In the genomic region with DNA sequence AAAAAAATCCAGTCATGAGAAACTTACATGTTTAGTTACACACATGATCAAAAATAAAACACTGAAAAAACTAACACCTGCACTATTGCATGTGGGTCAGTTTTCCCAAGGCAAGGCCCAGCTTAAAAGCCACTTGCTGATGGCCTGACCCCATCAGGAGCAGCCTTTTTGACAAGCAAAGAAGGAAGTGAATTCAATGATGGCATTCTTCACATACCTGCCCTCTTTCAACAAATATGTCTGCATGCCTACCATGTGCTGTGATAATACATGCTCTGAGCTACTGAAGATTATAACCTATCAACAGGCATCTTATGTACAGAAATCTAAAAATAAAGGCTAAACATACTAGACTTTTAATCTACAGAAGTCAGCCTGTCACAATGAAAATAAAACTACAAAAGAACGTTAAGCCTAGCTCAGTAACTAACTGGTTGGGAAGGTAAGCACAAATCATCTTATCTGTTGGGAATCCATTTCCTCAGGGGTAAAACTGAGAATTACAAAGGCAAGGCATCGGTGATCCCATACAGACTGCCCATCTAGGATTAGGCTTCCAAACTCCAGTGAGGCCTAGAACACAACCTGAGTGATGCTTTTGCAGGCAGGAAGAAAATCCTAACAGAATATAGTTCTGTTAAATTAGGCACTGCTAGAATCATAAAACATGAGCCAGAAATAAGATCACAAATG, we compare ENCODE assay signal across 14 cellular contexts. TPM values are rescaled to one million over a fixed set of nuclear protein-coding genes. Genes with fewer than 3 reads are reported as not detected.
A peak's percentile ranks its signal among the peaks of the same experiment; 100 is the strongest.
DNase-seq lines count a peak whose midpoint lies in the region; ATAC-seq, FAIRE-seq and TF ChIP-seq lines count a peak whose summit lies in the region.
"Had no signal": no experiment of that assay in that cellular context is flagged by ENCODE, and none has a peak within 500 bp of the region (broad histone marks: within the 10 kb centered on the region; RNA-seq: fewer than 3 reads in every experiment).

No MANE protein-coding gene starts in this region.

- POLR2A ChIA-PET in K562 (lab: Yijun Ruan, JAX), result interaction anchor here (0.6 to 2.9 kb wide), 12 partner anchors 10 to 1731 kb away, joined by 3 to 14 read pairs (median 3); a partner anchor contains a TSS

- TF ChIP-seq EP300 in K562 (IDR thresholded peaks at IDR 0.05; ENCODE audit: low read length), result no peak

- peaks cover 16% of the 10 kb centered on the region; the same call in 2 of the 3 replicates for H3K36me3 ChIP-seq in K562 (ENCODE audit: control insufficient read depth, insufficient read depth, low read length)
- no peaks in the 10 kb centered on the region for H3K36me3 ChIP-seq in smooth muscle cell (ENCODE audit: low read depth)
- H3K36me3 ChIP-seq: uterus had no signal

- H3K4me2 ChIP-seq in K562 (ENCODE audit: insufficient read depth, low read length), result peak overlapping the region; percentile 65
- no peak overlapping the region for H3K4me2 ChIP-seq in smooth muscle cell

- TF ChIP-seq POLR2A in H54 (IDR thresholded peaks at IDR 0.05; ENCODE audit: low read depth, low read length) (no peak), K562 (conservative IDR thresholded peaks at IDR 0.05) (no peak)

- H3K27me3 ChIP-seq in K562 (ENCODE audit: control insufficient read depth in 2 of 2, insufficient read depth in 2 of 2, low read length in 2 of 2) (no peaks in the 10 kb centered on the region), layer of hippocampus (ENCODE audit: control insufficient read depth, insufficient read depth, low read length) (no peaks in the 10 kb centered on the region), smooth muscle cell (ENCODE audit: low read depth) (no peaks in the 10 kb centered on the region)
- H3K27me3 ChIP-seq: uterus had no signal

- no peaks in the 10 kb centered on the region for H3F3A ChIP-seq in smooth muscle cell (ENCODE audit: low read depth)

- FAIRE-seq in H54 (lab: Jason Lieb, UNC), result peak; percentile 57
- no peak for FAIRE-seq in K562 (lab: Jason Lieb, UNC)
- FAIRE-seq: islet of Langerhans had no signal

- H4K20me1 ChIP-seq in K562 (replicated peaks; ENCODE audit: control insufficient read depth, insufficient read depth, low read length), result no peaks in the 10 kb centered on the region
- H4K20me1 ChIP-seq in smooth muscle cell (ENCODE audit: low read depth), result no peaks in the 10 kb centered on the region

- H3K4me1 ChIP-seq in K562 (replicated peaks in 1 of 2; ENCODE audit: control insufficient read depth in 2 of 2, insufficient read depth in 2 of 2, low read length in 2 of 2) (peaks cover 19 to 59% of the 10 kb centered on the region in 2 experiments), smooth muscle cell (ENCODE audit: low read depth) (peaks cover 10% of the 10 kb centered on the region)
- H3K4me1 ChIP-seq: uterus had no signal

- in situ Hi-C loops in K562 (cut with MboI), result no loop called here

- 14% methylated on average over 2 of the region's 2 CpGs for WGBS in K562 (ENCODE audit: insufficient coverage, low coverage, missing lambda C conversion rate)
- 20% methylated on average over 2 of the region's 2 CpGs for WGBS in smooth muscle cell (ENCODE audit: low lambda C conversion rate)

- TF ChIP-seq RAD21 in K562 (CRISPR knock-in tag; conservative IDR thresholded peaks at IDR 0.05 in 1 of 2, IDR thresholded peaks at IDR 0.05 in 1 of 2), result no peak

- TF ChIP-seq CTCF in K562 (IDR thresholded peaks at IDR 0.05 in 2 of 3, conservative IDR thresholded peaks at IDR 0.05 in 1 of 3; ENCODE audit: insufficient read depth in 2 of 3, low read depth in 1 of 3, low read length in 3 of 3) (no peak), smooth muscle cell (IDR thresholded peaks at IDR 0.05; ENCODE audit: borderline replicate concordance, insufficient read depth, poor library complexity, severe bottlenecking) (no peak)

- DNase-seq in H54 (ENCODE audit: insufficient read length, low spot score) (no peak), K562 (ENCODE audit: extremely low read depth in 1 of 4, low spot score in 3 of 4) (no peak), smooth muscle cell (lab: John Stamatoyannopoulos, UW; ENCODE audit: unreplicated experiment) (no peak), AML-193 (lab: John Stamatoyannopoulos, UW) (no peak), dedifferentiated amniotic fluid mesenchymal stem cell (ENCODE audit: extremely low spot score) (no peak)
- DNase-seq: activated naive CD8-positive, alpha-beta T cell treated with anti-CD3 and anti-CD28 coated beads for 36 hours; activated T-cell treated with anti-CD3 and anti-CD28 coated beads for 4 hours; foreskin fibroblast; nephron progenitor cell; uterus had no signal

- ATAC-seq in K562 (no peak; the same call in 2 of the 3 replicates), HG03439 (IDR thresholded peaks at IDR 0.05; ENCODE audit: unreplicated experiment) (no peak), HG02642 (IDR thresholded peaks at IDR 0.05; ENCODE audit: poor library complexity, unreplicated experiment) (no peak)

- no TSS peak for BruUV-seq in K562 (replicated peaks; lab: Mats Ljungman, UMichigan)

- H3K9me3 ChIP-seq in K562 (replicated peaks; ENCODE audit: control insufficient read depth, insufficient read depth, low read depth, low read length) (peaks cover 2% of the 10 kb centered on the region; the same call in 1 of the 2 replicates), smooth muscle cell (replicated peaks; ENCODE audit: low read depth) (no peaks in the 10 kb centered on the region)
- H3K9me3 ChIP-seq: uterus had no signal

- no peaks in the 10 kb centered on the region for H3K9me1 ChIP-seq in K562 (ENCODE audit: control insufficient read depth, insufficient read depth, low read length)

- H3K79me2 ChIP-seq in K562 (ENCODE audit: control insufficient read depth, insufficient read depth, low read length) (peaks cover 96% of the 10 kb centered on the region), smooth muscle cell (ENCODE audit: low read depth) (peaks cover 46% of the 10 kb centered on the region)

- H2AFZ ChIP-seq in K562 (ENCODE audit: low read depth, low read length) (peak overlapping the region; percentile 3; the same call in 1 of the 2 replicates), smooth muscle cell (ENCODE audit: low read depth) (no peak overlapping the region)

- intact Hi-C loops in K562 (cut with micrococcal nuclease), result no loop called here

- no peak overlapping the region for H3K4me3 ChIP-seq in K562
- H3K4me3 ChIP-seq in smooth muscle cell, result no peak overlapping the region
- H3K4me3 ChIP-seq: uterus had no signal

- CTCF ChIA-PET in K562 (lab: Yijun Ruan, JAX; ENCODE audit: low intra/inter-chr PET ratio), result no interaction called here

- H3K9ac ChIP-seq in K562 (ENCODE audit: insufficient read depth in 1 of 2, low read depth in 2 of 2, low read length in 2 of 2) (peak overlapping the region in 1 of 2 experiments; percentile 25; a peak in 2 of 4 replicates), smooth muscle cell (ENCODE audit: low read depth) (no peak overlapping the region)

- H3K27ac ChIP-seq in K562 (ENCODE audit: extremely low read depth, low read depth, low read length) (peak overlapping the region; percentile 61), layer of hippocampus (ENCODE audit: low read depth, low read length) (peak overlapping the region; percentile 74), smooth muscle cell (ENCODE audit: low read depth) (peak overlapping the region; percentile 48)

TF ChIP-seq in K562, 482 proteins besides CTCF, POLR2A, EP300 and RAD21 (continues in another document):
- no peak for TF ChIP-seq ZC3H11A (IDR thresholded peaks at IDR 0.05; ENCODE audit: low read depth, low read length)

RNA-seq across cellular contexts. Expression of a gene that starts 14.5 kb away (rescaled TPM):
- total RNA-seq in K562 (2011; cell fraction: chromatin; rRNA removed; ENCODE audit: low replicate concordance), result 326 and 417 TPM in 2 replicates
- 241 and 283 TPM in 2 replicates for total RNA-seq in K562 (2011; cell fraction: nucleolus; rRNA removed)
- total RNA-seq in K562 (2011; cell fraction: nucleoplasm; rRNA removed), result 391 and 568 TPM in 2 replicates
- total RNA-seq in K562 (2014; rRNA removed), result 35.5 and 41.4 TPM in 2 replicates
- 91.0 and 110 TPM in 2 replicates for total RNA-seq in K562 (2014; rRNA removed; fragmentation: Illumina TruSeq; extraction: Trizol)
- total RNA-seq in K562 (2015; rRNA removed; fragmentation: Illumina TruSeq; extraction: Trizol), result 88.2 and 96.9 TPM in 2 replicates
- total RNA-seq in K562 (2021), result 110 and 112 TPM in 2 replicates
- polyA plus RNA-seq in K562 (2011; rRNA removed), result 78.2 and 92.1 TPM in 2 replicates
- polyA plus RNA-seq in K562 (2011; cell fraction: cytosol; rRNA removed), result 40.5 and 54.0 TPM in 2 replicates
- polyA plus RNA-seq in K562 (2011; cell fraction: nucleus; rRNA removed), result 57.9 and 62.0 TPM in 2 replicates
- polyA plus RNA-seq in K562 (2012), result 50.8 and 57.3 TPM in 2 replicates
- polyA plus RNA-seq in K562 (2014; fragmentation: Illumina TruSeq; extraction: Trizol), result 65.0 and 68.2 TPM in 2 replicates
- 10 to 100 TPM; 27.4 to 33.3 TPM for polyA plus RNA-seq in K562 (2014; fragmentation: Nextera tagmentation; extraction: Ambion mirVana)
- polyA plus RNA-seq in K562 (2014; rRNA removed), result 41.4 and 43.4 TPM in 2 replicates
- polyA minus RNA-seq in K562 (2011; rRNA and poly(A)+ RNA removed), result 227 and 260 TPM in 2 replicates
- 87.5 and 90.6 TPM in 2 replicates for polyA minus RNA-seq in K562 (2011; cell fraction: cytosol; rRNA and poly(A)+ RNA removed)
- 98.4 and 138 TPM in 2 replicates for polyA minus RNA-seq in K562 (2011; cell fraction: nucleus; rRNA and poly(A)+ RNA removed)
- total RNA-seq in smooth muscle cell, result 28.7 and 31.4 TPM in 2 replicates
- 9.8 and 17.0 TPM in 2 replicates for polyA plus RNA-seq in smooth muscle cell

RNA-seq across cellular contexts. Expression of a gene that starts 43.0 kb away (rescaled TPM):
- 131 and 146 TPM in 2 replicates for total RNA-seq in K562 (2011; cell fraction: chromatin; rRNA removed; ENCODE audit: low replicate concordance)
- total RNA-seq in K562 (2011; cell fraction: nucleolus; rRNA removed), result 74.6 and 80.0 TPM in 2 replicates
- total RNA-seq in K562 (2011; cell fraction: nucleoplasm; rRNA removed), result 126 and 145 TPM in 2 replicates
- total RNA-seq in K562 (2014; rRNA removed), result 77.1 and 82.6 TPM in 2 replicates
- 309 and 348 TPM in 2 replicates for total RNA-seq in K562 (2014; rRNA removed; fragmentation: Illumina TruSeq; extraction: Trizol)
- total RNA-seq in K562 (2015; rRNA removed; fragmentation: Illumina TruSeq; extraction: Trizol), result 155 and 190 TPM in 2 replicates
- total RNA-seq in K562 (2021), result 287 and 302 TPM in 2 replicates
- 299 and 397 TPM in 2 replicates for polyA plus RNA-seq in K562 (2011; rRNA removed)
- polyA plus RNA-seq in K562 (2011; cell fraction: cytosol; rRNA removed), result 168 and 244 TPM in 2 replicates
- 74.2 and 128 TPM in 2 replicates for polyA plus RNA-seq in K562 (2011; cell fraction: nucleus; rRNA removed)
- polyA plus RNA-seq in K562 (2012), result 169 and 249 TPM in 2 replicates
- 246 and 256 TPM in 2 replicates for polyA plus RNA-seq in K562 (2014; fragmentation: Illumina TruSeq; extraction: Trizol)
- 100 to 1,000 TPM; 451 to 542 TPM for polyA plus RNA-seq in K562 (2014; fragmentation: Nextera tagmentation; extraction: Ambion mirVana)
- polyA plus RNA-seq in K562 (2014; rRNA removed), result 225 and 273 TPM in 2 replicates
- polyA minus RNA-seq in K562 (2011; rRNA and poly(A)+ RNA removed), result 238 and 288 TPM in 2 replicates
- polyA minus RNA-seq in K562 (2011; cell fraction: cytosol; rRNA and poly(A)+ RNA removed), result 104 and 136 TPM in 2 replicates
- polyA minus RNA-seq in K562 (2011; cell fraction: nucleus; rRNA and poly(A)+ RNA removed), result 40.0 and 62.9 TPM in 2 replicates
- total RNA-seq in smooth muscle cell, result 54.0 and 57.2 TPM in 2 replicates
- 89.8 and 93.9 TPM in 2 replicates for polyA plus RNA-seq in smooth muscle cell
